In genomic region chr17:41738077-41738800, GRCh38 we compare ENCODE assay signal across 8 cellular contexts. TPM values are rescaled to one million over a fixed set of nuclear protein-coding genes. Genes with fewer than 3 reads are reported as not detected.
DNase-seq lines count a peak whose midpoint lies in the region; FAIRE-seq and TF ChIP-seq lines count a peak whose summit lies in the region.

No MANE protein-coding gene starts in this region.

- DNase-seq in GM13976 (ENCODE audit: low spot score) (peak; percentile 94), MM.1S (peak; percentile 81), SK-N-MC (ENCODE audit: low read depth, low spot score) (peak; percentile 50), glomerular visceral epithelial cell (ENCODE audit: extremely low spot score) (peak; percentile 84), osteocyte (ENCODE audit: extremely low spot score, unreplicated experiment) (peak; percentile 93), tibial nerve (ENCODE audit: low spot score in 2 of 2) (peak; percentile 74 to 82)
- peak; percentile 66 for DNase-seq in activated gamma-delta T cell treated with anti-CD3 and anti-CD28 coated beads, Interleukin-2, amount 50 U/mL, for 16 hours (ENCODE audit: low read depth)

- no peaks in the 10 kb centered on the region for H3K36me3 ChIP-seq in MM.1S (replicated peaks; ENCODE audit: insufficient read depth, low read length)
- no peaks in the 10 kb centered on the region for H3K36me3 ChIP-seq in SK-N-MC (ENCODE audit: insufficient read depth, low read length)
- H3K36me3 ChIP-seq in tibial nerve: no peaks in the 10 kb centered on the region

- peak in 1 of 2 donors; percentile 9 for TF ChIP-seq EP300 in tibial nerve (IDR thresholded peaks at IDR 0.05)

- no peaks in the 10 kb centered on the region for H3K9me2 ChIP-seq in MM.1S (replicated peaks; ENCODE audit: insufficient read depth, low read length)

- H3K4me1 Mint-ChIP-seq in osteocyte (ENCODE audit: unreplicated experiment): peaks cover 4% of the 10 kb centered on the region

- TF ChIP-seq POLR2A in tibial nerve (IDR thresholded peaks at IDR 0.05): no peak

- WGBS in tibial nerve, 2 donors: 24 to 28% methylated on average over 9 to 10 of the region's 10 CpGs

- H3K27ac Mint-ChIP-seq in osteocyte (ENCODE audit: unreplicated experiment): no peak overlapping the region

- no peaks in the 10 kb centered on the region for H3F3A ChIP-seq in MM.1S (ENCODE audit: insufficient read depth, low read length)

- H3K9ac ChIP-seq in MM.1S (ENCODE audit: low read length) (peak overlapping the region; percentile 2; the same call in 1 of the 2 replicates), SK-N-MC (ENCODE audit: insufficient read length) (peak overlapping the region; percentile 75)

- no peaks in the 10 kb centered on the region for H3K79me2 ChIP-seq in MM.1S (ENCODE audit: low read length)

- H3K9me3 ChIP-seq in MM.1S (replicated peaks; ENCODE audit: insufficient read depth, low read length) (no peaks in the 10 kb centered on the region), SK-N-MC (ENCODE audit: low read depth, low read length) (no peaks in the 10 kb centered on the region), tibial nerve (no peaks in the 10 kb centered on the region)

- H3K9me3 Mint-ChIP-seq in osteocyte (ENCODE audit: unreplicated experiment): no peaks in the 10 kb centered on the region

- H2AFZ ChIP-seq in MM.1S (ENCODE audit: low read length): peak overlapping the region; percentile 76

- peaks cover 43% of the 10 kb centered on the region for H3K27me3 ChIP-seq in MM.1S (replicated peaks; ENCODE audit: insufficient read depth, low read length)
- peaks cover 0 to 47% of the 10 kb centered on the region in 2 donors for H3K27me3 ChIP-seq in tibial nerve

- H3K4me3 ChIP-seq in MM.1S (ENCODE audit: low read length): no peak overlapping the region
- H3K4me3 ChIP-seq in SK-N-MC: peak overlapping the region; percentile 79
- no peak overlapping the region for H3K4me3 ChIP-seq in tibial nerve

- peaks cover 30% of the 10 kb centered on the region for H3K27me3 Mint-ChIP-seq in osteocyte (ENCODE audit: unreplicated experiment)

- H3K27ac ChIP-seq in MM.1S (ENCODE audit: low read length): no peak overlapping the region
- peak overlapping the region; percentile 96 for H3K27ac ChIP-seq in SK-N-MC
- no peak overlapping the region for H3K27ac ChIP-seq in tibial nerve

- H3K36me3 Mint-ChIP-seq in osteocyte (ENCODE audit: unreplicated experiment): no peaks in the 10 kb centered on the region

- no peaks in the 10 kb centered on the region for H4K20me1 ChIP-seq in MM.1S (ENCODE audit: insufficient read depth, low read length)

- peak overlapping the region; percentile 46; the same call in 1 of the 2 replicates for H3K4me2 ChIP-seq in MM.1S (ENCODE audit: low read depth, low read length)

- in situ Hi-C loops in GM13976 (cut with MboI; ENCODE audit: low sequenced_read_pairs, unreplicated experiment): loop anchor here (10.0 kb wide), 1 partner anchor 67 kb away; no protein-coding TSS in a partner anchor

- TF ChIP-seq CTCF in GM13976 (IDR thresholded peaks at IDR 0.05; ENCODE audit: borderline replicate concordance, control extremely low read depth, extremely low read depth, insufficient read depth, missing control alignments) (peak; percentile 90), MM.1S (IDR thresholded peaks at IDR 0.05; ENCODE audit: low read length) (peak; percentile 97), osteocyte (IDR thresholded peaks at IDR 0.05) (peak; percentile 98), tibial nerve (IDR thresholded peaks at IDR 0.05) (peak; percentile 91 to 98 (median 96))

- H3K4me3 Mint-ChIP-seq in osteocyte (ENCODE audit: unreplicated experiment): no peak overlapping the region

- H3K4me1 ChIP-seq in MM.1S (ENCODE audit: low read length) (peaks cover 21% of the 10 kb centered on the region), tibial nerve (peaks cover 0 to 26% (median 11%) of the 10 kb centered on the region in 4 donors)

- peak; percentile 43 for FAIRE-seq in A204.1 (lab: Jason Lieb, UNC)

RNA-seq across cellular contexts. Expression of gene HAP1, which starts 3.8 kb away (rescaled TPM):
- total RNA-seq in osteocyte (0.11 and 0.24 TPM in 2 replicates), tibial nerve (1 to 10 TPM in 1 of 4 donors, under 1 TPM in 1, not detected in 2; 0.98 to 1.8 TPM)

RNA-seq across cellular contexts. Expression of gene GAST, which starts 26.1 kb away (rescaled TPM):
- total RNA-seq in osteocyte: not detected in 2 replicates
- not detected for total RNA-seq in tibial nerve

RNA-seq across cellular contexts. Expression of gene JUP, which starts 48.3 kb away (rescaled TPM):
- total RNA-seq in osteocyte (79.8 and 92.6 TPM in 2 replicates), tibial nerve (10 to 100 TPM; 42.9 to 57.7 (median 51.6) TPM)

RNA-seq across cellular contexts. Expression of gene EIF1, which starts 49.6 kb away (rescaled TPM):
- 1,019 and 1,057 TPM in 2 replicates for total RNA-seq in osteocyte
- total RNA-seq in tibial nerve: 100 to 1,000 TPM; 172 to 458 (median 243) TPM
